In the genomic region with DNA sequence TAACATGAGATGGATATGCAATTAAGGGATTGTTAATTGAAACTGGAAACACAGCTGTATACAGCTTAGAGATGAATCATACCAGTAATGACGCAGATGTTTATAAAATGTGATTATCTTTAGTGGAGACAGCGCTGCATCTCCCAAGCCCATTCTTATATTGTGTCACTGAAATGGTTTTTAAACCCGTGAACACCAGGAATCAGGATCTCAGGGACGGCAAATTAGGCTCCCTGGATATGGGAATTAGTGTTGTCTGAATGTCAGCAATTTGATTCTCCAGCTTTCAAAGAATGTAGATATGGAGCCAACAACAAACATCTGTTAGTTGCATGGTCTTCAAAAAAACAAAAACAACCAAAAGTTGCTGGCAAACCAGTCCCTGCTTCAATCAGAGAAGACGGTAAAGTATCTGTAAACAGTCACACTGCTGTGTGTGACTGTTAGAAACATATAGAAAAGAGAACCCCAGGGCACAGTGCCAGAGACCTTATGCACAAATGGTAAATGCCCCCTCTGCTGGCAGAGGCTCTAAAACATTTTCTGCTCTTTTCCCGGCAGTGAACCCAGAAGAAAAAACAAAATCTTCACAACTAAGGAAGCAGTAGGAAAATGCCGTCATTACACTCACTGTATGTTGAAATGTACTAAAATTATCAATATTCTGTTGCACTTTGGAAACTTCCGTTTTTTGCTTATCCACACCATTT, we compare ENCODE assay signal across 9 cellular contexts.
DNase-seq lines count a peak whose midpoint lies in the region; ATAC-seq and TF ChIP-seq lines count a peak whose summit lies in the region.
"Had no signal": no experiment of that assay in that cellular context is flagged by ENCODE, and none has a peak within 500 bp of the region (broad histone marks: within the 10 kb centered on the region; RNA-seq: fewer than 3 reads in every experiment).

No MANE protein-coding gene starts in this region.

- DNase-seq in activated CD4-positive, alpha-beta T cell treated with anti-CD3 and anti-CD28 coated beads, Interleukin-2, amount 10 ng/mL, durations not matched to agents 24 days and 14 days, result peak; percentile 57
- no peak for DNase-seq in activated CD4-positive, alpha-beta T cell treated with anti-CD3 and anti-CD28 coated beads for 1 hour
- peak; percentile 30 for DNase-seq in M059J (ENCODE audit: low read depth)
- DNase-seq in hepatocyte (ENCODE audit: low spot score), result peak; percentile 74
- DNase-seq in stimulated activated effector memory CD8-positive, alpha-beta T cell treated with anti-CD3 and anti-CD28 coated beads, Interleukin-12 subunit alpha, Interleukin-12 subunit beta, amount 100 ng/mL, for 72 hours (ENCODE audit: low spot score in 2 of 2), result no peak

- ATAC-seq in GM18502 (IDR thresholded peaks at IDR 0.05; ENCODE audit: poor library complexity, unreplicated experiment) (no peak), HG03378 (IDR thresholded peaks at IDR 0.05; ENCODE audit: unreplicated experiment) (no peak)
- ATAC-seq in stimulated activated effector memory CD8-positive, alpha-beta T cell treated with anti-CD3 and anti-CD28 coated beads, Interleukin-12 subunit alpha, Interleukin-12 subunit beta, amount 100 ng/mL, for 72 hours, result no peak

- no peaks in the 10 kb centered on the region for H3K79me2 ChIP-seq in hepatocyte

- peak overlapping the region; percentile 52 for H3K4me2 ChIP-seq in hepatocyte

- H3K4me3 Mint-ChIP-seq in activated CD4-positive, alpha-beta T cell treated with anti-CD3 and anti-CD28 coated beads, Interleukin-2, amount 10 ng/mL, durations not matched to agents 24 days and 14 days, result no peak overlapping the region
- H3K4me3 Mint-ChIP-seq in stimulated activated effector memory CD8-positive, alpha-beta T cell treated with anti-CD3 and anti-CD28 coated beads, Interleukin-12 subunit alpha, Interleukin-12 subunit beta, amount 100 ng/mL, for 72 hours, result no peak overlapping the region
- H3K4me3 Mint-ChIP-seq: activated naive CD4-positive, alpha-beta T cell treated with anti-CD3 and anti-CD28 coated beads, Interleukin-2, amount 50 U/mL, for 24 hours had no signal

- H3K27ac Mint-ChIP-seq in activated CD4-positive, alpha-beta T cell treated with anti-CD3 and anti-CD28 coated beads, Interleukin-2, amount 10 ng/mL, durations not matched to agents 24 days and 14 days, result no peak overlapping the region
- no peak overlapping the region for H3K27ac Mint-ChIP-seq in stimulated activated effector memory CD8-positive, alpha-beta T cell treated with anti-CD3 and anti-CD28 coated beads, Interleukin-12 subunit alpha, Interleukin-12 subunit beta, amount 100 ng/mL, for 72 hours
- H3K27ac Mint-ChIP-seq: activated naive CD4-positive, alpha-beta T cell treated with anti-CD3 and anti-CD28 coated beads, Interleukin-2, amount 50 U/mL, for 24 hours had no signal

- no peaks in the 10 kb centered on the region for H3K27me3 Mint-ChIP-seq in activated CD4-positive, alpha-beta T cell treated with anti-CD3 and anti-CD28 coated beads, Interleukin-2, amount 10 ng/mL, durations not matched to agents 24 days and 14 days
- H3K27me3 Mint-ChIP-seq: activated naive CD4-positive, alpha-beta T cell treated with anti-CD3 and anti-CD28 coated beads, Interleukin-2, amount 50 U/mL, for 24 hours had no signal

- no peak overlapping the region for H3K4me3 ChIP-seq in hepatocyte

- H3K36me3 ChIP-seq in hepatocyte (replicated peaks; ENCODE audit: insufficient read depth, low read depth), result no peaks in the 10 kb centered on the region

- TF ChIP-seq CTCF in VCaP (conservative IDR thresholded peaks at IDR 0.05) (peak; percentile 74), hepatocyte (IDR thresholded peaks at IDR 0.05; ENCODE audit: poor library complexity) (peak; percentile 51)

- WGBS in hepatocyte (ENCODE audit: low lambda C conversion rate, missing lambda C conversion rate), result 57% methylated on average over 8 of the region's 8 CpGs

- H3K9me3 Mint-ChIP-seq in activated CD4-positive, alpha-beta T cell treated with anti-CD3 and anti-CD28 coated beads, Interleukin-2, amount 10 ng/mL, durations not matched to agents 24 days and 14 days, result no peaks in the 10 kb centered on the region
- no peaks in the 10 kb centered on the region for H3K9me3 Mint-ChIP-seq in stimulated activated effector memory CD8-positive, alpha-beta T cell treated with anti-CD3 and anti-CD28 coated beads, Interleukin-12 subunit alpha, Interleukin-12 subunit beta, amount 100 ng/mL, for 72 hours
- H3K9me3 Mint-ChIP-seq: activated naive CD4-positive, alpha-beta T cell treated with anti-CD3 and anti-CD28 coated beads, Interleukin-2, amount 50 U/mL, for 24 hours had no signal

- H3K36me3 Mint-ChIP-seq in activated CD4-positive, alpha-beta T cell treated with anti-CD3 and anti-CD28 coated beads, Interleukin-2, amount 10 ng/mL, durations not matched to agents 24 days and 14 days (ENCODE audit: low read depth), result no peaks in the 10 kb centered on the region
- no peaks in the 10 kb centered on the region for H3K36me3 Mint-ChIP-seq in stimulated activated effector memory CD8-positive, alpha-beta T cell treated with anti-CD3 and anti-CD28 coated beads, Interleukin-12 subunit alpha, Interleukin-12 subunit beta, amount 100 ng/mL, for 72 hours
- H3K36me3 Mint-ChIP-seq: activated naive CD4-positive, alpha-beta T cell treated with anti-CD3 and anti-CD28 coated beads, Interleukin-2, amount 50 U/mL, for 24 hours had no signal

- H3K27me3 ChIP-seq in hepatocyte, result no peaks in the 10 kb centered on the region

- no peaks in the 10 kb centered on the region for H3K4me1 ChIP-seq in hepatocyte (ENCODE audit: insufficient read depth)

- H2AFZ ChIP-seq in hepatocyte, result no peak overlapping the region

- no peaks in the 10 kb centered on the region for H3K9me3 ChIP-seq in hepatocyte (ENCODE audit: low read depth)

- H3K27ac ChIP-seq in VCaP, result no peak overlapping the region
- H3K27ac ChIP-seq in hepatocyte, result peak overlapping the region; percentile 48

- intact Hi-C loops in activated CD4-positive, alpha-beta T cell treated with anti-CD3 and anti-CD28 coated beads, Interleukin-2, amount 10 ng/mL, durations not matched to agents 24 days and 14 days (cut with micrococcal nuclease), result loop anchor here (5.0 kb wide), 1 partner anchor 386 kb away; no protein-coding TSS in a partner anchor

- no peaks in the 10 kb centered on the region for H4K20me1 ChIP-seq in hepatocyte (ENCODE audit: insufficient read depth, poor library complexity, severe bottlenecking)

- H3K9me2 ChIP-seq in hepatocyte (replicated peaks; ENCODE audit: insufficient read depth), result no peaks in the 10 kb centered on the region

- H3K4me1 Mint-ChIP-seq in activated CD4-positive, alpha-beta T cell treated with anti-CD3 and anti-CD28 coated beads, Interleukin-2, amount 10 ng/mL, durations not matched to agents 24 days and 14 days, result no peaks in the 10 kb centered on the region
- H3K4me1 Mint-ChIP-seq in stimulated activated effector memory CD8-positive, alpha-beta T cell treated with anti-CD3 and anti-CD28 coated beads, Interleukin-12 subunit alpha, Interleukin-12 subunit beta, amount 100 ng/mL, for 72 hours, result no peaks in the 10 kb centered on the region
- H3K4me1 Mint-ChIP-seq: activated naive CD4-positive, alpha-beta T cell treated with anti-CD3 and anti-CD28 coated beads, Interleukin-2, amount 50 U/mL, for 24 hours had no signal

Comparison
In these comparisons a context has a peak if more than half of its experiments do, and no peak if none do; other contexts are left out.
1. DNase-seq: peak in activated CD4-positive, alpha-beta T cell treated with anti-CD3 and anti-CD28 coated beads, Interleukin-2, amount 10 ng/mL, durations not matched to agents 24 days and 14 days (single experiment), M059J (single experiment) and hepatocyte (single experiment); none in activated CD4-positive, alpha-beta T cell treated with anti-CD3 and anti-CD28 coated beads for 1 hour (single experiment) and stimulated activated effector memory CD8-positive, alpha-beta T cell treated with anti-CD3 and anti-CD28 coated beads, Interleukin-12 subunit alpha, Interleukin-12 subunit beta, amount 100 ng/mL, for 72 hours (0 of 2).